19 cellular contexts compared by ENCODE assay signal in genomic region chr4:10733486-10733885, GRCh38. TPM values are rescaled to one million over a fixed set of nuclear protein-coding genes. Genes with fewer than 3 reads are reported as not detected.
DNase-seq lines count a peak whose midpoint lies in the region; ATAC-seq and TF ChIP-seq lines count a peak whose summit lies in the region.
"Had no signal": no experiment of that assay in that cellular context is flagged by ENCODE, and none has a peak within 500 bp of the region (broad histone marks: within the 10 kb centered on the region; RNA-seq: fewer than 3 reads in every experiment).

No MANE protein-coding gene starts in this region.

- ATAC-seq in natural killer cell treated with Interleukin-12 subunit alpha and Interleukin-12 subunit beta and Interleukin-15 and Interleukin-18, amount 100 ng/mL, for 72 hours: no peak
- ATAC-seq: A549 had no signal

- in situ Hi-C loops in brain microvascular endothelial cell (cut with HindIII; ENCODE audit: low pct_ligation_motif_present, low sequenced_read_pairs): no loop called here

- no peaks in the 10 kb centered on the region for H3K27me3 ChIP-seq in brain microvascular endothelial cell (replicated peaks)
- H3K27me3 ChIP-seq: BLaER1 treated with 17β-estradiol and CSF1 and Interleukin-3, amounts not matched to agents 10 nM and 100 nM had no signal

- peak overlapping the region; percentile 43 for H3K4me3 Mint-ChIP-seq in activated CD4-positive, alpha-beta T cell treated with anti-CD3 and anti-CD28 coated beads, Interleukin-2, amount 10 ng/mL, durations not matched to agents 24 days and 14 days
- peak overlapping the region; percentile 59 for H3K4me3 Mint-ChIP-seq in activated T-helper 2 cell treated with anti-CD3 and anti-CD28 coated beads, Interferon-gamma antibody, Interleukin-2, Interleukin-4, amounts not matched to agents 10 μg/mL and 5 μg/mL and 100 μg/mL, durations not matched to agents 14 hours and 24 hours and 36 hours (ENCODE audit: low read depth)
- peak overlapping the region; percentile 72 for H3K4me3 Mint-ChIP-seq in natural killer cell treated with Interleukin-12 subunit alpha and Interleukin-12 subunit beta and Interleukin-15 and Interleukin-18, amount 100 ng/mL, for 72 hours

- DNase-seq in activated CD4-positive, alpha-beta T cell treated with anti-CD3 and anti-CD28 coated beads, Interleukin-2, amount 10 ng/mL, durations not matched to agents 24 days and 14 days: no peak
- DNase-seq in activated CD4-positive, alpha-beta T cell treated with anti-CD3 and anti-CD28 coated beads, Interleukin-2, amount 50 U/mL, for 48 hours: no peak
- DNase-seq in DMS 273 treated with DMSO at 0.1 percent for 48 hours (lab: John Stamatoyannopoulos, UW) (peak; percentile 21), dermis blood vessel endothelial cell (no peak), brain microvascular endothelial cell (no peak), NCI-H1105 treated with DMSO at 0.1 percent for 48 hours (lab: John Stamatoyannopoulos, UW) (no peak)
- no peak for DNase-seq in activated T-helper 2 cell treated with anti-CD3 and anti-CD28 coated beads, Interferon-gamma antibody, Interleukin-2, Interleukin-4, amounts not matched to agents 10 μg/mL and 5 μg/mL and 100 μg/mL, durations not matched to agents 14 hours and 24 hours and 36 hours (ENCODE audit: low spot score)
- DNase-seq in natural killer cell treated with Interleukin-12 subunit alpha and Interleukin-12 subunit beta and Interleukin-15 and Interleukin-18, amount 100 ng/mL, for 72 hours (ENCODE audit: low spot score): no peak
- DNase-seq: KBM-7, NCI-H1092, NCI-H2081 treated with DMSO at 0.1 percent for 48 hours, NCI-H2227 treated with DMSO at 0.1 percent for 48 hours, NCI-H526, Right ventricle myocardium superior had no signal

- peak overlapping the region; percentile 96 for H3K27ac Mint-ChIP-seq in activated CD4-positive, alpha-beta T cell treated with anti-CD3 and anti-CD28 coated beads, Interleukin-2, amount 10 ng/mL, durations not matched to agents 24 days and 14 days
- H3K27ac Mint-ChIP-seq in activated T-helper 2 cell treated with anti-CD3 and anti-CD28 coated beads, Interferon-gamma antibody, Interleukin-2, Interleukin-4, amounts not matched to agents 10 μg/mL and 5 μg/mL and 100 μg/mL, durations not matched to agents 14 hours and 24 hours and 36 hours: peak overlapping the region; percentile 99
- peak overlapping the region; percentile 90 to 91 for H3K27ac Mint-ChIP-seq in natural killer cell treated with Interleukin-12 subunit alpha and Interleukin-12 subunit beta and Interleukin-15 and Interleukin-18, amount 100 ng/mL, for 72 hours

- no peak overlapping the region for H3K4me3 ChIP-seq in brain microvascular endothelial cell (ENCODE audit: low read depth, low read length)
- H3K4me3 ChIP-seq: A549; BLaER1 treated with 17β-estradiol and CSF1 and Interleukin-3, amounts not matched to agents 10 nM and 100 nM; SK-N-MC had no signal

- intact Hi-C loops in activated CD4-positive, alpha-beta T cell treated with anti-CD3 and anti-CD28 coated beads, Interleukin-2, amount 10 ng/mL, durations not matched to agents 24 days and 14 days (cut with micrococcal nuclease): loop anchor here (2.0 to 10.0 kb wide), 8 partner anchors 49 to 739 kb away; partner anchors contain the start of gene HS3ST1
- intact Hi-C loops in activated T-helper 2 cell treated with anti-CD3 and anti-CD28 coated beads, Interferon-gamma antibody, Interleukin-2, Interleukin-4, amounts not matched to agents 10 μg/mL and 5 μg/mL and 100 μg/mL, durations not matched to agents 14 hours and 24 hours and 36 hours (cut with micrococcal nuclease): loop anchor here (5.0 to 10.0 kb wide), 7 partner anchors 109 to 1129 kb away; partner anchors contain the start of genes HS3ST1, WDR1 and ZNF518B

- H3K4me1 Mint-ChIP-seq in activated CD4-positive, alpha-beta T cell treated with anti-CD3 and anti-CD28 coated beads, Interleukin-2, amount 10 ng/mL, durations not matched to agents 24 days and 14 days: peaks cover 62% of the 10 kb centered on the region
- H3K4me1 Mint-ChIP-seq in activated T-helper 2 cell treated with anti-CD3 and anti-CD28 coated beads, Interferon-gamma antibody, Interleukin-2, Interleukin-4, amounts not matched to agents 10 μg/mL and 5 μg/mL and 100 μg/mL, durations not matched to agents 14 hours and 24 hours and 36 hours (ENCODE audit: low read depth): peaks cover 80% of the 10 kb centered on the region
- H3K4me1 Mint-ChIP-seq in natural killer cell treated with Interleukin-12 subunit alpha and Interleukin-12 subunit beta and Interleukin-15 and Interleukin-18, amount 100 ng/mL, for 72 hours (ENCODE audit: low read depth in 2 of 2): peaks cover 36 to 52% of the 10 kb centered on the region in 2 donors

- no peaks in the 10 kb centered on the region for H3K27me3 Mint-ChIP-seq in activated CD4-positive, alpha-beta T cell treated with anti-CD3 and anti-CD28 coated beads, Interleukin-2, amount 10 ng/mL, durations not matched to agents 24 days and 14 days
- H3K27me3 Mint-ChIP-seq in activated T-helper 2 cell treated with anti-CD3 and anti-CD28 coated beads, Interferon-gamma antibody, Interleukin-2, Interleukin-4, amounts not matched to agents 10 μg/mL and 5 μg/mL and 100 μg/mL, durations not matched to agents 14 hours and 24 hours and 36 hours (ENCODE audit: low read depth): no peaks in the 10 kb centered on the region
- no peaks in the 10 kb centered on the region for H3K27me3 Mint-ChIP-seq in natural killer cell treated with Interleukin-12 subunit alpha and Interleukin-12 subunit beta and Interleukin-15 and Interleukin-18, amount 100 ng/mL, for 72 hours

- H3K36me3 ChIP-seq in brain microvascular endothelial cell (replicated peaks): no peaks in the 10 kb centered on the region
- H3K36me3 ChIP-seq: BLaER1 treated with 17β-estradiol and CSF1 and Interleukin-3, amounts not matched to agents 10 nM and 100 nM had no signal

- H3K9me3 Mint-ChIP-seq in activated CD4-positive, alpha-beta T cell treated with anti-CD3 and anti-CD28 coated beads, Interleukin-2, amount 10 ng/mL, durations not matched to agents 24 days and 14 days: peaks cover 14% of the 10 kb centered on the region
- peaks cover 21% of the 10 kb centered on the region for H3K9me3 Mint-ChIP-seq in activated T-helper 2 cell treated with anti-CD3 and anti-CD28 coated beads, Interferon-gamma antibody, Interleukin-2, Interleukin-4, amounts not matched to agents 10 μg/mL and 5 μg/mL and 100 μg/mL, durations not matched to agents 14 hours and 24 hours and 36 hours
- H3K9me3 Mint-ChIP-seq in natural killer cell treated with Interleukin-12 subunit alpha and Interleukin-12 subunit beta and Interleukin-15 and Interleukin-18, amount 100 ng/mL, for 72 hours: peaks cover 6% of the 10 kb centered on the region

- peaks cover 12% of the 10 kb centered on the region for H3K36me3 Mint-ChIP-seq in activated CD4-positive, alpha-beta T cell treated with anti-CD3 and anti-CD28 coated beads, Interleukin-2, amount 10 ng/mL, durations not matched to agents 24 days and 14 days (ENCODE audit: low read depth)
- peaks cover 26% of the 10 kb centered on the region for H3K36me3 Mint-ChIP-seq in activated T-helper 2 cell treated with anti-CD3 and anti-CD28 coated beads, Interferon-gamma antibody, Interleukin-2, Interleukin-4, amounts not matched to agents 10 μg/mL and 5 μg/mL and 100 μg/mL, durations not matched to agents 14 hours and 24 hours and 36 hours (ENCODE audit: low read depth)
- H3K36me3 Mint-ChIP-seq in natural killer cell treated with Interleukin-12 subunit alpha and Interleukin-12 subunit beta and Interleukin-15 and Interleukin-18, amount 100 ng/mL, for 72 hours: no peaks in the 10 kb centered on the region

- no peak overlapping the region for H3K27ac ChIP-seq in brain microvascular endothelial cell
- H3K27ac ChIP-seq: A549; BLaER1 treated with 17β-estradiol and CSF1 and Interleukin-3, amounts not matched to agents 10 nM and 100 nM; SK-N-MC had no signal

- TF ChIP-seq CTCF in brain microvascular endothelial cell (IDR thresholded peaks at IDR 0.05; ENCODE audit: low read depth, low read length, missing control alignments): no peak

RNA-seq across cellular contexts. Expression of gene CLNK, which starts 48.9 kb away (rescaled TPM):
- 0.79 and 0.80 TPM in 2 replicates for total RNA-seq in activated CD4-positive, alpha-beta T cell treated with anti-CD3 and anti-CD28 coated beads, Interleukin-2, amount 10 ng/mL, durations not matched to agents 24 days and 14 days
- total RNA-seq in activated T-helper 2 cell treated with anti-CD3 and anti-CD28 coated beads, Interferon-gamma antibody, Interleukin-2, Interleukin-4, amounts not matched to agents 10 μg/mL and 5 μg/mL and 100 μg/mL, durations not matched to agents 14 hours and 24 hours and 36 hours: 0.89 and 1.3 TPM in 2 replicates
- total RNA-seq in natural killer cell treated with Interleukin-12 subunit alpha and Interleukin-12 subunit beta and Interleukin-15 and Interleukin-18, amount 100 ng/mL, for 72 hours: under 1 TPM; 0.45 to 0.70 TPM
- not detected in 2 replicates for total RNA-seq in dermis blood vessel endothelial cell
- total RNA-seq: H1, M059J, Right ventricle myocardium superior had no signal
